In genomic region chr3:10290476-10291138, GRCh38 we compare ENCODE assay signal across 17 cellular contexts. TPM values are rescaled to one million over a fixed set of nuclear protein-coding genes. Genes with fewer than 3 reads are reported as not detected.
DNase-seq lines count a peak whose midpoint lies in the region; ATAC-seq and TF ChIP-seq lines count a peak whose summit lies in the region.
"Had no signal": no experiment of that assay in that cellular context is flagged by ENCODE, and none has a peak within 500 bp of the region (broad histone marks: within the 10 kb centered on the region; RNA-seq: fewer than 3 reads in every experiment).

No MANE protein-coding gene starts in this region.

- no peak overlapping the region for H3K27ac ChIP-seq in HUES64 (ENCODE audit: low read depth, low read length)
- no peak overlapping the region for H3K27ac ChIP-seq in left ventricle myocardium inferior (replicated peaks)
- H3K27ac ChIP-seq: 22Rv1 had no signal

- no peaks in the 10 kb centered on the region for H3K27me3 Mint-ChIP-seq in dendritic cell treated with granulocyte-macrophage colony-stimulating factor and Interleukin-4, amounts not matched to agents 40 ng/mL and 50 ng/mL, for 4 days
- H3K27me3 Mint-ChIP-seq: CD8-positive, alpha-beta memory T cell had no signal

- no peaks in the 10 kb centered on the region for H3K9me3 Mint-ChIP-seq in dendritic cell treated with granulocyte-macrophage colony-stimulating factor and Interleukin-4, amounts not matched to agents 40 ng/mL and 50 ng/mL, for 4 days
- no peaks in the 10 kb centered on the region for H3K9me3 Mint-ChIP-seq in stimulated activated effector memory CD8-positive, alpha-beta T cell treated with anti-CD3 and anti-CD28 coated beads, Interleukin-12 subunit alpha, Interleukin-12 subunit beta, amount 100 ng/mL, for 72 hours
- H3K9me3 Mint-ChIP-seq: CD8-positive, alpha-beta memory T cell had no signal

- H3K36me3 ChIP-seq in HUES64 (ENCODE audit: insufficient read depth, low read length) (peaks cover 25% of the 10 kb centered on the region), left ventricle myocardium inferior (peaks cover 54% of the 10 kb centered on the region)
- H3K36me3 ChIP-seq: BE2C had no signal

- intact Hi-C loops in dendritic cell treated with granulocyte-macrophage colony-stimulating factor and Interleukin-4, amounts not matched to agents 40 ng/mL and 50 ng/mL, for 4 days (cut with micrococcal nuclease), result no loop called here
- intact Hi-C loops in left ventricle myocardium inferior (cut with micrococcal nuclease), result no loop called here

- no peak for TF ChIP-seq CTCF in left ventricle myocardium inferior (IDR thresholded peaks at IDR 0.05; ENCODE audit: borderline replicate concordance)

- H3K4me1 ChIP-seq in HUES64 (ENCODE audit: insufficient read depth, low read length) (peaks cover 17% of the 10 kb centered on the region), left ventricle myocardium inferior (peaks cover 12% of the 10 kb centered on the region)
- H3K4me1 ChIP-seq: BE2C had no signal

- peaks cover 64% of the 10 kb centered on the region for H3K36me3 Mint-ChIP-seq in dendritic cell treated with granulocyte-macrophage colony-stimulating factor and Interleukin-4, amounts not matched to agents 40 ng/mL and 50 ng/mL, for 4 days (ENCODE audit: low read depth)
- H3K36me3 Mint-ChIP-seq in stimulated activated effector memory CD8-positive, alpha-beta T cell treated with anti-CD3 and anti-CD28 coated beads, Interleukin-12 subunit alpha, Interleukin-12 subunit beta, amount 100 ng/mL, for 72 hours, result peaks cover 96% of the 10 kb centered on the region

- H3K9me3 ChIP-seq in HUES64 (ENCODE audit: insufficient read depth, low read depth, low read length) (no peaks in the 10 kb centered on the region), left ventricle myocardium inferior (replicated peaks) (no peaks in the 10 kb centered on the region)
- H3K9me3 ChIP-seq: BE2C had no signal

- H3K4me3 ChIP-seq in HUES64 (ENCODE audit: low read length) (no peak overlapping the region), left ventricle myocardium inferior (no peak overlapping the region)

- H3K9ac ChIP-seq in HUES64 (ENCODE audit: low read depth, low read length), result 0 out of 2 replicates have a peak overlapping the region, but pooled peaks have one; percentile 22

- DNase-seq in NCI-H2171 treated with DMSO at 0.1 percent for 48 hours (lab: John Stamatoyannopoulos, UW) (peak; percentile 48), NCI-H2171 (lab: John Stamatoyannopoulos, UW) (no peak), KBM-7 (no peak), left ventricle myocardium inferior (no peak)
- DNase-seq in stimulated activated effector memory CD8-positive, alpha-beta T cell treated with anti-CD3 and anti-CD28 coated beads, Interleukin-12 subunit alpha, Interleukin-12 subunit beta, amount 100 ng/mL, for 72 hours (ENCODE audit: low spot score in 2 of 2), result no peak
- DNase-seq: BE2C; CD8-positive, alpha-beta memory T cell; DND-41; GDM1; NCI-H1417; NCI-H1930 had no signal

- 91% methylated on average over 17 of the region's 17 CpGs for WGBS in HUES64

- in situ Hi-C loops in KBM-7 (cut with MboI; ENCODE audit: low pct_unique_long_range_greater_than_20kb, low sequenced_read_pairs), result no loop called here

- peaks cover 42% of the 10 kb centered on the region for H3K4me1 Mint-ChIP-seq in dendritic cell treated with granulocyte-macrophage colony-stimulating factor and Interleukin-4, amounts not matched to agents 40 ng/mL and 50 ng/mL, for 4 days (ENCODE audit: low read depth)
- peaks cover 27% of the 10 kb centered on the region for H3K4me1 Mint-ChIP-seq in stimulated activated effector memory CD8-positive, alpha-beta T cell treated with anti-CD3 and anti-CD28 coated beads, Interleukin-12 subunit alpha, Interleukin-12 subunit beta, amount 100 ng/mL, for 72 hours

- H3K4me3 Mint-ChIP-seq in dendritic cell treated with granulocyte-macrophage colony-stimulating factor and Interleukin-4, amounts not matched to agents 40 ng/mL and 50 ng/mL, for 4 days, result no peak overlapping the region
- H3K4me3 Mint-ChIP-seq in stimulated activated effector memory CD8-positive, alpha-beta T cell treated with anti-CD3 and anti-CD28 coated beads, Interleukin-12 subunit alpha, Interleukin-12 subunit beta, amount 100 ng/mL, for 72 hours, result no peak overlapping the region
- H3K4me3 Mint-ChIP-seq: CD8-positive, alpha-beta memory T cell had no signal

- no peak for ATAC-seq in stimulated activated effector memory CD8-positive, alpha-beta T cell treated with anti-CD3 and anti-CD28 coated beads, Interleukin-12 subunit alpha, Interleukin-12 subunit beta, amount 100 ng/mL, for 72 hours
- ATAC-seq in HG03460 (IDR thresholded peaks at IDR 0.05; ENCODE audit: unreplicated experiment), result no peak

- H3K27me3 ChIP-seq in HUES64 (ENCODE audit: insufficient read depth, low read length) (no peaks in the 10 kb centered on the region), left ventricle myocardium inferior (ENCODE audit: low read depth) (no peaks in the 10 kb centered on the region)
- H3K27me3 ChIP-seq: BE2C had no signal

- H3K27ac Mint-ChIP-seq in dendritic cell treated with granulocyte-macrophage colony-stimulating factor and Interleukin-4, amounts not matched to agents 40 ng/mL and 50 ng/mL, for 4 days, result peak overlapping the region; percentile 76
- H3K27ac Mint-ChIP-seq in stimulated activated effector memory CD8-positive, alpha-beta T cell treated with anti-CD3 and anti-CD28 coated beads, Interleukin-12 subunit alpha, Interleukin-12 subunit beta, amount 100 ng/mL, for 72 hours, result peak overlapping the region; percentile 26

RNA-seq across cellular contexts. Expression of gene GHRL, which starts 2.1 kb away (rescaled TPM):
- polyA plus RNA-seq in HUES64 (2013, experiment 1 of 2), result not detected
- polyA plus RNA-seq in HUES64 (2013, experiment 2 of 2), result not detected
- 0.25 TPM for total RNA-seq in left ventricle myocardium inferior
- total RNA-seq: NCI-H460, SK-MEL-5 had no signal

RNA-seq across cellular contexts. Expression of gene SEC13, which starts 30.3 kb away (rescaled TPM):
- 94.0 TPM for polyA plus RNA-seq in HUES64 (2013, experiment 1 of 2)
- polyA plus RNA-seq in HUES64 (2013, experiment 2 of 2), result 94.7 TPM
- total RNA-seq in left ventricle myocardium inferior, result 52.3 TPM

RNA-seq across cellular contexts. Expression of gene TATDN2, which starts 42.3 kb away (rescaled TPM):
- 21.1 TPM for polyA plus RNA-seq in HUES64 (2013, experiment 1 of 2)
- polyA plus RNA-seq in HUES64 (2013, experiment 2 of 2), result 19.8 TPM
- total RNA-seq in left ventricle myocardium inferior, result 15.8 TPM
